In genomic region chr1:162404550-162405160, GRCh38 we compare ENCODE assay signal across 1 cellular context.
TF ChIP-seq lines count a peak whose summit lies in the region.

No MANE protein-coding gene starts in this region.

TF ChIP-seq in SK-N-SH treated with all-trans-retinoic acid at 6 μM for 48 hours, 23 proteins besides CTCF, POLR2A, EP300 and RAD21 (continued from another document):
- TF ChIP-seq TSHZ2 (CRISPR knock-in tag; IDR thresholded peaks at IDR 0.05) (no peak), ZFP30 (CRISPR knock-in tag; IDR thresholded peaks at IDR 0.05) (no peak), POU6F1 (CRISPR knock-in tag; IDR thresholded peaks at IDR 0.05; ENCODE audit: borderline replicate concordance, low read depth) (no peak), SNAI2 (CRISPR knock-in tag; IDR thresholded peaks at IDR 0.05) (no peak)
TF ChIP-seq in SK-N-SH treated with all-trans-retinoic acid at 6 μM for 48 hours: peak in this region for 0.
